In genomic region chr12:32879066-32879465, GRCh38 we compare ENCODE assay signal across 2 cellular contexts. TPM values are rescaled to one million over a fixed set of nuclear protein-coding genes. Genes with fewer than 3 reads are reported as not detected.
"Had no signal": no experiment of that assay in that cellular context is flagged by ENCODE, and none has a peak within 500 bp of the region (broad histone marks: within the 10 kb centered on the region; RNA-seq: fewer than 3 reads in every experiment).

No MANE protein-coding gene starts in this region.

RNA-seq across cellular contexts. Expression of gene PKP2, which starts 17.5 kb away (rescaled TPM):
- total RNA-seq: OCI-LY7, RPMI7951 had no signal
